ENCODE assay signal across 8 cellular contexts in genomic region chr7:23529262-23529859, GRCh38. TPM values are rescaled to one million over a fixed set of nuclear protein-coding genes. Genes with fewer than 3 reads are reported as not detected.
DNase-seq lines count a peak whose midpoint lies in the region; ATAC-seq, FAIRE-seq and TF ChIP-seq lines count a peak whose summit lies in the region.

No MANE protein-coding gene starts in this region.

- peak overlapping the region; percentile 75 for H3K4me2 ChIP-seq in HepG2 (ENCODE audit: low read depth, low read length)

- 70% methylated on average over 18 of the region's 18 CpGs for WGBS in HepG2 (ENCODE audit: low lambda C conversion rate)
- 88% methylated on average over 18 of the region's 18 CpGs for WGBS in right lobe of liver (ENCODE audit: insufficient coverage, low coverage, low lambda C conversion rate, missing lambda C conversion rate)

- ATAC-seq in HepG2 (no peak), right lobe of liver (no peak), upper lobe of right lung (no peak), HG03108 (IDR thresholded peaks at IDR 0.05; ENCODE audit: unreplicated experiment) (no peak), GM19467 (IDR thresholded peaks at IDR 0.05; ENCODE audit: unreplicated experiment) (no peak)

- H3K9ac ChIP-seq in HepG2 (ENCODE audit: insufficient read depth, low read depth, low read length) (peak overlapping the region; percentile 100; the same call in 1 of the 2 replicates), iPS-20b (ENCODE audit: low read depth, low read length) (peak overlapping the region; percentile 100; the same call in 1 of the 2 replicates)

- peaks cover 62% of the 10 kb centered on the region for H3K4me1 Mint-ChIP-seq in activated naive CD8-positive, alpha-beta T cell (ENCODE audit: low read depth)

- POLR2A ChIA-PET in HepG2 (lab: Yijun Ruan, JAX) = interaction anchor here (1.4 kb wide), 1 partner anchor 236 kb away, joined by 5 read pairs; no protein-coding TSS in a partner anchor

- intact Hi-C loops in HepG2 (cut with micrococcal nuclease; ENCODE audit: unreplicated experiment) = loop anchor here (5.0 kb wide), 1 partner anchor 97 kb away; no protein-coding TSS in a partner anchor
- intact Hi-C loops in right lobe of liver (cut with DNase I) = no loop called here
- intact Hi-C loops in upper lobe of right lung (cut with DNase I) = no loop called here

- DNase-seq in HepG2 (ENCODE audit: low spot score) (no peak), right lobe of liver (no peak), upper lobe of right lung (no peak), Kasumi-1 (lab: John Stamatoyannopoulos, UW) (no peak)

- no peak overlapping the region for H2AFZ ChIP-seq in HepG2 (ENCODE audit: low read length)

- no peak for TF ChIP-seq CTCF in HepG2 (CRISPR knock-in tag; IDR thresholded peaks at IDR 0.05)
- no peak for TF ChIP-seq CTCF in right lobe of liver (IDR thresholded peaks at IDR 0.05)
- no peak for TF ChIP-seq CTCF in upper lobe of right lung (IDR thresholded peaks at IDR 0.05)

- peaks cover 69% of the 10 kb centered on the region for H4K20me1 ChIP-seq in HepG2 (ENCODE audit: insufficient read depth, low read length)

- peak overlapping the region; percentile 95 for H3K27ac ChIP-seq in HepG2 (ENCODE audit: extremely low read length, insufficient read depth, low read length)
- H3K27ac ChIP-seq in right lobe of liver = no peak overlapping the region
- H3K27ac ChIP-seq in iPS-20b (ENCODE audit: low read length) = no peak overlapping the region
- H3K27ac ChIP-seq in upper lobe of right lung = no peak overlapping the region

- peak overlapping the region; percentile 99 for H3K4me3 Mint-ChIP-seq in activated naive CD8-positive, alpha-beta T cell

- H3K4me1 ChIP-seq in HepG2 (ENCODE audit: insufficient read depth, low read length) = peaks cover 62% of the 10 kb centered on the region
- peaks cover 0 to 36% (median 16%) of the 10 kb centered on the region in 4 donors for H3K4me1 ChIP-seq in right lobe of liver
- peaks cover 26% of the 10 kb centered on the region; the same call in 1 of the 2 replicates for H3K4me1 ChIP-seq in iPS-20b (ENCODE audit: insufficient read depth, low read length)
- peaks cover 48% of the 10 kb centered on the region for H3K4me1 ChIP-seq in upper lobe of right lung

- TF ChIP-seq EP300 in HepG2 (IDR thresholded peaks at IDR 0.05; ENCODE audit: low read depth in 2 of 2, low read length in 2 of 2) = no peak
- no peak for TF ChIP-seq EP300 in HepG2 (CRISPR knock-in tag; IDR thresholded peaks at IDR 0.05; ENCODE audit: borderline replicate concordance)

- no peaks in the 10 kb centered on the region for H3K27me3 Mint-ChIP-seq in activated naive CD8-positive, alpha-beta T cell

- H3K36me3 ChIP-seq in HepG2 (replicated peaks in 1 of 2; ENCODE audit: control insufficient read depth in 1 of 2, insufficient read depth in 2 of 2, low read length in 2 of 2) (peaks cover 0 to 1% of the 10 kb centered on the region in 2 experiments; a peak in 1 of 5 replicates), right lobe of liver (no peaks in the 10 kb centered on the region), iPS-20b (ENCODE audit: insufficient read depth, low read depth, low read length) (peaks cover 19% of the 10 kb centered on the region; the same call in 1 of the 2 replicates), upper lobe of right lung (no peaks in the 10 kb centered on the region)

- TF ChIP-seq POLR2A in HepG2 (IDR thresholded peaks at IDR 0.05; ENCODE audit: insufficient read depth in 1 of 2, low read depth in 2 of 2, low read length in 2 of 2) = no peak
- TF ChIP-seq POLR2A in right lobe of liver (IDR thresholded peaks at IDR 0.05) = no peak

- no peaks in the 10 kb centered on the region; a peak in 1 of 5 replicates for H3K27me3 ChIP-seq in HepG2 (ENCODE audit: control insufficient read depth in 1 of 2, insufficient read depth in 2 of 2, low read length in 2 of 2)
- H3K27me3 ChIP-seq in right lobe of liver = no peaks in the 10 kb centered on the region
- no peaks in the 10 kb centered on the region for H3K27me3 ChIP-seq in iPS-20b (ENCODE audit: insufficient read depth, low read length)
- no peaks in the 10 kb centered on the region for H3K27me3 ChIP-seq in upper lobe of right lung

- no TSS peak for BruUV-seq in HepG2 (replicated peaks; lab: Mats Ljungman, UMichigan)

- H3K79me2 ChIP-seq in HepG2 (ENCODE audit: insufficient read depth, low read length) = peaks cover 75% of the 10 kb centered on the region

- peaks cover 3% of the 10 kb centered on the region for H3K36me3 Mint-ChIP-seq in activated naive CD8-positive, alpha-beta T cell

- CTCF ChIA-PET in HepG2 (lab: Yijun Ruan, JAX; ENCODE audit: low intra/inter-chr PET ratio, low total read pairs) = no interaction called here

- H3K27ac Mint-ChIP-seq in activated naive CD8-positive, alpha-beta T cell = peak overlapping the region; percentile 70

- FAIRE-seq in HepG2 (lab: Jason Lieb, UNC) = no peak

- H3K9me3 ChIP-seq in HepG2 (ENCODE audit: low read length) (no peaks in the 10 kb centered on the region), right lobe of liver (no peaks in the 10 kb centered on the region), iPS-20b (ENCODE audit: insufficient read depth, low read depth, low read length) (no peaks in the 10 kb centered on the region), upper lobe of right lung (no peaks in the 10 kb centered on the region)

- peak overlapping the region; percentile 73 to 98 (median 98) for H3K4me3 ChIP-seq in HepG2 (replicated peaks in 1 of 3; ENCODE audit: insufficient read depth in 1 of 3, low read depth in 2 of 3, low read length in 3 of 3)
- no peak overlapping the region for H3K4me3 ChIP-seq in right lobe of liver
- H3K4me3 ChIP-seq in iPS-20b (ENCODE audit: low read length) = peak overlapping the region; percentile 99
- H3K4me3 ChIP-seq in upper lobe of right lung = peak overlapping the region; percentile 75

- H3K9me3 Mint-ChIP-seq in activated naive CD8-positive, alpha-beta T cell (ENCODE audit: low read depth) = no peaks in the 10 kb centered on the region

- TF ChIP-seq RAD21 in HepG2 (CRISPR knock-in tag; IDR thresholded peaks at IDR 0.05) = no peak

- in situ Hi-C loops in HepG2 (cut with HindIII; ENCODE audit: extremely low pct_ligation_motif_present, low pct_unique_long_range_greater_than_20kb) = loop anchor here (10.0 kb wide), 1 partner anchor 255 kb away; no protein-coding TSS in a partner anchor

TF ChIP-seq in HepG2, 621 proteins besides CTCF, POLR2A, EP300 and RAD21 (continues in another document):
- no peak for TF ChIP-seq SP4 (CRISPR knock-in tag; IDR thresholded peaks at IDR 0.05)
- TF ChIP-seq ZFY (CRISPR knock-in tag; IDR thresholded peaks at IDR 0.05) = no peak
- no peak for TF ChIP-seq SMAD3 (CRISPR knock-in tag; IDR thresholded peaks at IDR 0.05)

RNA-seq across cellular contexts. Expression of gene TRA2A, which starts 2.4 kb away (rescaled TPM):
- total RNA-seq in HepG2 (2016; rRNA removed; fragmentation: Illumina TruSeq; extraction: Trizol) (39.1 and 52.7 TPM in 2 replicates), right lobe of liver (10 to 100 TPM; 11.1 to 34.9 (median 24.7) TPM), upper lobe of right lung (71.6 TPM)
- 9.7 and 11.8 TPM in 2 replicates for total RNA-seq in HepG2 (2016; cell fraction: cytosol; rRNA removed; fragmentation: Illumina TruSeq; extraction: Trizol; ENCODE audit: low read depth)
- 42.4 and 53.4 TPM in 2 replicates for total RNA-seq in HepG2 (2016; cell fraction: insoluble cytoplasmic fraction; rRNA removed; fragmentation: Illumina TruSeq; extraction: Trizol)
- total RNA-seq in HepG2 (2016; cell fraction: membrane; rRNA removed; fragmentation: Illumina TruSeq; extraction: Trizol) = 18.1 and 19.9 TPM in 2 replicates
- 58.6 and 59.9 TPM in 2 replicates for total RNA-seq in HepG2 (2016; cell fraction: nucleus; rRNA removed; fragmentation: Illumina TruSeq; extraction: Trizol)
- 38.5 and 41.6 TPM in 2 replicates for polyA plus RNA-seq in HepG2 (2011; rRNA removed)
- polyA plus RNA-seq in HepG2 (2011; cell fraction: cytosol; rRNA removed) = 17.7 and 19.0 TPM in 2 replicates
- polyA plus RNA-seq in HepG2 (2011; cell fraction: nucleus; rRNA removed) = 52.2 and 74.4 TPM in 2 replicates
- polyA plus RNA-seq in HepG2 (2012) = 22.3 and 41.5 TPM in 2 replicates
- polyA plus RNA-seq in HepG2 (2016; cell fraction: cytosol; fragmentation: Illumina TruSeq; extraction: Trizol; ENCODE audit: low read depth) = 11.2 and 11.6 TPM in 2 replicates
- polyA plus RNA-seq in HepG2 (2016; cell fraction: insoluble cytoplasmic fraction; fragmentation: Illumina TruSeq; extraction: Trizol; ENCODE audit: low read depth) = 117 and 127 TPM in 2 replicates
- polyA plus RNA-seq in HepG2 (2016; cell fraction: membrane; fragmentation: Illumina TruSeq; extraction: Trizol; ENCODE audit: low read depth) = 23.2 and 23.3 TPM in 2 replicates
- polyA plus RNA-seq in HepG2 (2016; cell fraction: nucleus; fragmentation: Illumina TruSeq; extraction: Trizol; ENCODE audit: insufficient read depth, low read depth) = 182 and 185 TPM in 2 replicates
- polyA minus RNA-seq in HepG2 (2011; rRNA and poly(A)+ RNA removed; ENCODE audit: low replicate concordance) = 28.3 and 56.1 TPM in 2 replicates
- 14.5 and 23.9 TPM in 2 replicates for polyA minus RNA-seq in HepG2 (2011; cell fraction: cytosol; rRNA and poly(A)+ RNA removed)
- 117 and 142 TPM in 2 replicates for polyA minus RNA-seq in HepG2 (2011; cell fraction: nucleus; rRNA and poly(A)+ RNA removed)

RNA-seq across cellular contexts. Expression of gene IGF2BP3, which starts 59.1 kb away (rescaled TPM):
- total RNA-seq in HepG2 (2016; rRNA removed; fragmentation: Illumina TruSeq; extraction: Trizol) = 37.7 and 51.2 TPM in 2 replicates
- 71.8 and 87.5 TPM in 2 replicates for total RNA-seq in HepG2 (2016; cell fraction: cytosol; rRNA removed; fragmentation: Illumina TruSeq; extraction: Trizol; ENCODE audit: low read depth)
- 37.5 and 48.2 TPM in 2 replicates for total RNA-seq in HepG2 (2016; cell fraction: insoluble cytoplasmic fraction; rRNA removed; fragmentation: Illumina TruSeq; extraction: Trizol)
- total RNA-seq in HepG2 (2016; cell fraction: membrane; rRNA removed; fragmentation: Illumina TruSeq; extraction: Trizol) = 36.5 and 37.4 TPM in 2 replicates
- total RNA-seq in HepG2 (2016; cell fraction: nucleus; rRNA removed; fragmentation: Illumina TruSeq; extraction: Trizol) = 54.6 and 65.1 TPM in 2 replicates
- polyA plus RNA-seq in HepG2 (2011; rRNA removed) = 33.5 and 39.5 TPM in 2 replicates
- 28.4 and 31.3 TPM in 2 replicates for polyA plus RNA-seq in HepG2 (2011; cell fraction: cytosol; rRNA removed)
- polyA plus RNA-seq in HepG2 (2011; cell fraction: nucleus; rRNA removed) = 39.8 and 40.6 TPM in 2 replicates
- polyA plus RNA-seq in HepG2 (2012) = 30.9 and 39.1 TPM in 2 replicates
- 4.7 and 5.5 TPM in 2 replicates for polyA plus RNA-seq in HepG2 (2016; cell fraction: cytosol; fragmentation: Illumina TruSeq; extraction: Trizol; ENCODE audit: low read depth)
- 55.0 and 58.1 TPM in 2 replicates for polyA plus RNA-seq in HepG2 (2016; cell fraction: insoluble cytoplasmic fraction; fragmentation: Illumina TruSeq; extraction: Trizol; ENCODE audit: low read depth)
- polyA plus RNA-seq in HepG2 (2016; cell fraction: membrane; fragmentation: Illumina TruSeq; extraction: Trizol; ENCODE audit: low read depth) = 15.7 and 16.9 TPM in 2 replicates
- 65.0 and 67.9 TPM in 2 replicates for polyA plus RNA-seq in HepG2 (2016; cell fraction: nucleus; fragmentation: Illumina TruSeq; extraction: Trizol; ENCODE audit: insufficient read depth, low read depth)
- 53.1 and 80.7 TPM in 2 replicates for polyA minus RNA-seq in HepG2 (2011; rRNA and poly(A)+ RNA removed; ENCODE audit: low replicate concordance)
- 52.8 and 73.7 TPM in 2 replicates for polyA minus RNA-seq in HepG2 (2011; cell fraction: cytosol; rRNA and poly(A)+ RNA removed)
- polyA minus RNA-seq in HepG2 (2011; cell fraction: nucleus; rRNA and poly(A)+ RNA removed) = 108 and 117 TPM in 2 replicates
- under 1 TPM in 5 of 6 experiments, not detected in 1; 0.12 to 0.64 (median 0.19) TPM for total RNA-seq in right lobe of liver
- 3.3 TPM for total RNA-seq in upper lobe of right lung

Comparison
In these comparisons a context has a peak if more than half of its experiments do, and no peak if none do; other contexts are left out.
1. H3K4me3 ChIP-seq: peak in HepG2 (3 of 3), iPS-20b (single experiment) and upper lobe of right lung (single experiment); none in right lobe of liver (0 of 3).